In the genomic region with DNA sequence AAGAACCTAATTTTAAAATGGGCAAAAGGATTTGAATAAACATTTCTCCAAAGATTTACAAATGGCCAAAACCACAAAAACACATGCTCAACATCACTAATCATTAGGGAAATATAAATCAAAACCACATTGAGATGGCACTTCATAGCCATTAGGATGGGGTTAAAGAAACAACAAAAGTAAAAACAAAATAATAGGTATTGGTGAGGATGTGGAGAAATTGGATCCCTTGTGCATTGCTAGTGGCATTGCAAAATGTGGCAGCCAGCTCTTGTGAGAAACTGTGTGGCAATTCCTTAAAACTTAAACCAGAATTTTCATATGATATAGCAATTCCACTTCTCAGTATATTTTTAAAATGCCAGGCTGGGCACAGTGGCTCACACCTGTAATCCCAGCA, we compare ENCODE assay signal across 23 cellular contexts.
"Had no signal": no experiment of that assay in that cellular context is flagged by ENCODE, and none has a peak within 500 bp of the region (broad histone marks: within the 10 kb centered on the region; RNA-seq: fewer than 3 reads in every experiment).

No MANE protein-coding gene starts in this region.

- H3K27ac ChIP-seq: epithelial cell of prostate, esophagus squamous epithelium, foreskin keratinocyte, gastroesophageal sphincter, heart left ventricle, hepatocyte, left lung, lower lobe of right lung had no signal

- H3K4me3 ChIP-seq: esophagus squamous epithelium, gastroesophageal sphincter, heart left ventricle, hepatocyte, left lung, lower lobe of right lung, mucosa of descending colon had no signal

- FAIRE-seq: endometrium, frontal cortex, islet of Langerhans, keratinocyte had no signal

- H3K27me3 ChIP-seq: esophagus squamous epithelium, foreskin keratinocyte, gastroesophageal sphincter, heart left ventricle, hepatocyte, left lung had no signal

- H3K4me1 ChIP-seq: foreskin keratinocyte, gastroesophageal sphincter, left lung had no signal

- DNase-seq: cortex of kidney; effector CD8-positive, alpha-beta T cell; effector memory CD8-positive, alpha-beta T cell; endodermal cell; erythroblast; esophagus squamous epithelium; foreskin keratinocyte; heart left ventricle; left cardiac atrium; left lung; left ventricle myocardium superior; lower lobe of right lung; mesenchymal stem cell; mucosa of descending colon; naive B cell; naive thymus-derived CD8-positive, alpha-beta T cell had no signal

- H3K36me3 ChIP-seq: lower lobe of right lung had no signal
